In genomic region chr15:63945005-63945788, GRCh38 we compare ENCODE assay signal across 8 cellular contexts.
DNase-seq lines count a peak whose midpoint lies in the region; ATAC-seq, FAIRE-seq and TF ChIP-seq lines count a peak whose summit lies in the region.

No MANE protein-coding gene starts in this region.

- TF ChIP-seq EP300 in HepG2 (IDR thresholded peaks at IDR 0.05; ENCODE audit: low read depth in 2 of 2, low read length in 2 of 2) (no peak), HepG2 (CRISPR knock-in tag; IDR thresholded peaks at IDR 0.05; ENCODE audit: borderline replicate concordance) (no peak)

- H3K27ac ChIP-seq in HepG2 (ENCODE audit: extremely low read length, insufficient read depth, low read length): no peak overlapping the region

- no peak overlapping the region for H3K4me3 ChIP-seq in choroid plexus epithelial cell (ENCODE audit: low read depth, low read length)
- peak overlapping the region; percentile 34 to 68 (median 43) for H3K4me3 ChIP-seq in HepG2 (replicated peaks in 1 of 3; ENCODE audit: insufficient read depth in 1 of 3, low read depth in 2 of 3, low read length in 3 of 3)

- no peak for TF ChIP-seq POLR2A in HepG2 (IDR thresholded peaks at IDR 0.05; ENCODE audit: insufficient read depth in 1 of 2, low read depth in 2 of 2, low read length in 2 of 2)

- POLR2A ChIA-PET in HepG2 (lab: Yijun Ruan, JAX): no interaction called here

- no peaks in the 10 kb centered on the region for H3K27me3 ChIP-seq in HepG2 (ENCODE audit: control insufficient read depth in 1 of 2, insufficient read depth in 2 of 2, low read length in 2 of 2)

- no peaks in the 10 kb centered on the region for H4K20me1 ChIP-seq in HepG2 (ENCODE audit: insufficient read depth, low read length)

- CTCF ChIA-PET in HepG2 (lab: Yijun Ruan, JAX; ENCODE audit: low intra/inter-chr PET ratio, low total read pairs): interaction anchor here (1.2 to 2.5 kb wide), 4 partner anchors 102 to 193 kb away, joined by 5 to 15 read pairs (median 5); partner anchors contain the start of gene DAPK2

- H3K79me2 ChIP-seq in HepG2 (ENCODE audit: insufficient read depth, low read length): no peaks in the 10 kb centered on the region

- TF ChIP-seq RAD21 in HepG2 (CRISPR knock-in tag; IDR thresholded peaks at IDR 0.05): peak; percentile 29; the same call in 1 of the 2 replicates

- peaks cover 49% of the 10 kb centered on the region for H3K4me1 ChIP-seq in HepG2 (ENCODE audit: insufficient read depth, low read length)

- ATAC-seq in HepG2: peak; percentile 88

- H3K36me3 ChIP-seq in HepG2 (replicated peaks in 1 of 2; ENCODE audit: control insufficient read depth in 1 of 2, insufficient read depth in 2 of 2, low read length in 2 of 2): no peaks in the 10 kb centered on the region

- DNase-seq in activated gamma-delta T cell treated with Interleukin-2 at 50 U/mL for 16 hours (peak; percentile 67), activated gamma-delta T cell (lab: John Stamatoyannopoulos, UW) (no peak), NCI-H2171 (lab: John Stamatoyannopoulos, UW) (peak; percentile 26), choroid plexus epithelial cell (ENCODE audit: low read depth) (peak; percentile 69), HepG2 (ENCODE audit: low spot score) (peak; percentile 48), NCI-H187 (lab: John Stamatoyannopoulos, UW) (no peak)
- DNase-seq in activated CD4-positive, alpha-beta T cell treated with anti-CD3 and anti-CD28 coated beads for 48 hours: peak; percentile 83
- DNase-seq in stimulated activated CD4-positive, alpha-beta T cell treated with anti-CD3 and anti-CD28 coated beads, TNF-alpha, amount 100 ng/mL, for 4 hours (ENCODE audit: low read depth in 3 of 3): peak; percentile 38 to 46 (median 40)

- WGBS in HepG2 (ENCODE audit: low lambda C conversion rate): 49% methylated on average over 6 of the region's 8 CpGs

- intact Hi-C loops in HepG2 (cut with micrococcal nuclease; ENCODE audit: unreplicated experiment): loop anchor here (1.0 to 5.0 kb wide), 3 partner anchors 101 to 335 kb away; partner anchors contain the start of gene DAPK2

- peak overlapping the region; percentile 96 for H3K4me2 ChIP-seq in HepG2 (ENCODE audit: low read depth, low read length)

- H2AFZ ChIP-seq in HepG2 (ENCODE audit: low read length): peak overlapping the region; percentile 20

- 0 out of 2 replicates have a peak overlapping the region, but pooled peaks have one; percentile 33 for H3K9ac ChIP-seq in HepG2 (ENCODE audit: insufficient read depth, low read depth, low read length)

- in situ Hi-C loops in HepG2 (cut with HindIII; ENCODE audit: extremely low pct_ligation_motif_present, low pct_unique_long_range_greater_than_20kb): loop anchor here (5.0 kb wide), 1 partner anchor 107 kb away; no protein-coding TSS in a partner anchor

- peak; percentile 95 for TF ChIP-seq CTCF in choroid plexus epithelial cell (conservative IDR thresholded peaks at IDR 0.05; ENCODE audit: low read depth, low read length)
- TF ChIP-seq CTCF in HepG2 (CRISPR knock-in tag; IDR thresholded peaks at IDR 0.05): peak; percentile 81

- FAIRE-seq in HepG2 (lab: Jason Lieb, UNC): peak; percentile 54

- BruUV-seq in HepG2 (replicated peaks; lab: Mats Ljungman, UMichigan): no TSS peak

- no peaks in the 10 kb centered on the region for H3K9me3 ChIP-seq in HepG2 (ENCODE audit: low read length)

TF ChIP-seq in HepG2, 621 proteins besides CTCF, POLR2A, EP300 and RAD21 (continues in another document):
- TF ChIP-seq ZKSCAN1 (IDR thresholded peaks at IDR 0.05; ENCODE audit: low read length) (0 out of 2 replicates have a peak, but pooled peaks have one; percentile 13), SAFB2 (CRISPR knock-in tag; IDR thresholded peaks at IDR 0.05; ENCODE audit: borderline replicate concordance, low read depth) (no peak), STAG1 (CRISPR knock-in tag; IDR thresholded peaks at IDR 0.05) (peak; percentile 61), SUZ12 (IDR thresholded peaks at IDR 0.05; ENCODE audit: low read depth, low read length) (no peak), PHF5A (CRISPR knock-in tag; IDR thresholded peaks at IDR 0.05; ENCODE audit: low read depth, unreplicated experiment) (no peak), CREM (IDR thresholded peaks at IDR 0.05) (no peak), CREM (CRISPR knock-in tag; IDR thresholded peaks at IDR 0.05) (no peak), ZNF687 (CRISPR knock-in tag; IDR thresholded peaks at IDR 0.05) (peak; percentile 75; the same call in 1 of the 2 replicates), ZEB1 (IDR thresholded peaks at IDR 0.05; ENCODE audit: insufficient replicate concordance, low read depth) (peak; percentile 25), KLF15 (CRISPR knock-in tag; IDR thresholded peaks at IDR 0.05; ENCODE audit: borderline replicate concordance) (no peak), ZNF567 (CRISPR knock-in tag; IDR thresholded peaks at IDR 0.05; ENCODE audit: borderline replicate concordance) (no peak), ZBTB46 (CRISPR knock-in tag; IDR thresholded peaks at IDR 0.05; ENCODE audit: borderline replicate concordance) (no peak), MXD3 (CRISPR knock-in tag; IDR thresholded peaks at IDR 0.05) (no peak), GLI4 (CRISPR knock-in tag; IDR thresholded peaks at IDR 0.05; ENCODE audit: borderline replicate concordance) (no peak), ZSCAN21 (CRISPR knock-in tag; IDR thresholded peaks at IDR 0.05; ENCODE audit: borderline replicate concordance) (peak; percentile 33; the same call in 1 of the 2 replicates), THAP11 (CRISPR knock-in tag; IDR thresholded peaks at IDR 0.05) (0 out of 2 replicates have a peak, but pooled peaks have one; percentile 25), ZMYM3 (CRISPR knock-in tag; IDR thresholded peaks at IDR 0.05) (no peak), TEAD3 (CRISPR knock-in tag; optimal IDR thresholded peaks at IDR 0.05; ENCODE audit: borderline replicate concordance) (peak; percentile 67), MEF2D (CRISPR knock-in tag; IDR thresholded peaks at IDR 0.05) (0 out of 2 replicates have a peak, but pooled peaks have one; percentile 14)

Comparison
In these comparisons a context has a peak if more than half of its experiments do, and no peak if none do; other contexts are left out.
1. DNase-seq: peak in activated gamma-delta T cell treated with Interleukin-2 at 50 U/mL for 16 hours (single experiment), NCI-H2171 (single experiment), activated CD4-positive, alpha-beta T cell treated with anti-CD3 and anti-CD28 coated beads for 48 hours (single experiment), choroid plexus epithelial cell (single experiment), HepG2 (single experiment) and stimulated activated CD4-positive, alpha-beta T cell treated with anti-CD3 and anti-CD28 coated beads, TNF-alpha, amount 100 ng/mL, for 4 hours (3 of 3); none in activated gamma-delta T cell (single experiment) and NCI-H187 (0 of 2).